ENCODE assay signal across 19 cellular contexts in genomic region chr19:31232871-31233270, GRCh38.
DNase-seq lines count a peak whose midpoint lies in the region; ATAC-seq, FAIRE-seq and TF ChIP-seq lines count a peak whose summit lies in the region.
"Had no signal": no experiment of that assay in that cellular context is flagged by ENCODE, and none has a peak within 500 bp of the region (broad histone marks: within the 10 kb centered on the region; RNA-seq: fewer than 3 reads in every experiment).

No MANE protein-coding gene starts in this region.

- no peaks in the 10 kb centered on the region for H3K36me3 Mint-ChIP-seq in activated CD8-positive, alpha-beta memory T cell treated with anti-CD3 and anti-CD28 coated beads, Interleukin-2, amount 10 ng/mL, durations not matched to agents 7 days and 5 days
- no peaks in the 10 kb centered on the region for H3K36me3 Mint-ChIP-seq in activated naive CD8-positive, alpha-beta T cell treated with anti-CD3 and anti-CD28 coated beads for 36 hours
- H3K36me3 Mint-ChIP-seq: memory B cell had no signal

- POLR2A ChIA-PET in A549 (lab: Yijun Ruan, JAX), result no interaction called here

- no peaks in the 10 kb centered on the region for H4K20me1 ChIP-seq in GM23248 (ENCODE audit: insufficient read depth)

- H3F3A ChIP-seq in GM23248 (ENCODE audit: insufficient read depth), result peaks cover 40% of the 10 kb centered on the region

- no peaks in the 10 kb centered on the region for H3K9me3 Mint-ChIP-seq in activated CD8-positive, alpha-beta memory T cell treated with anti-CD3 and anti-CD28 coated beads, Interleukin-2, amount 10 ng/mL, durations not matched to agents 7 days and 5 days (ENCODE audit: low read depth)
- H3K9me3 Mint-ChIP-seq in activated naive CD8-positive, alpha-beta T cell treated with anti-CD3 and anti-CD28 coated beads for 36 hours, result no peaks in the 10 kb centered on the region
- H3K9me3 Mint-ChIP-seq: activated CD4-positive, alpha-beta T cell treated with anti-CD3 and anti-CD28 coated beads, Interleukin-2, amount 10 ng/mL, durations not matched to agents 7 days and 5 days; activated naive CD8-positive, alpha-beta T cell treated with anti-CD3 and anti-CD28 coated beads, Interleukin-2, amount 50 U/mL, for 24 hours had no signal

- H3K27ac ChIP-seq in A549 (no peak overlapping the region), GM23248 (peak overlapping the region; percentile 83)
- H3K27ac ChIP-seq: dorsolateral prefrontal cortex, foreskin keratinocyte, right atrium auricular region, tibial artery had no signal

- in situ Hi-C loops in GM23248 (cut with MboI), result no loop called here

- no peak for TF ChIP-seq RAD21 in A549 (conservative IDR thresholded peaks at IDR 0.05 in 1 of 2, IDR thresholded peaks at IDR 0.05 in 1 of 2)

- TF ChIP-seq CTCF in A549 (IDR thresholded peaks at IDR 0.05), result no peak
- no peak for TF ChIP-seq CTCF in fibroblast of the aortic adventitia (IDR thresholded peaks at IDR 0.05; ENCODE audit: insufficient read depth, low read length)

- H3K4me3 ChIP-seq in A549 (no peak overlapping the region), GM23248 (peak overlapping the region; percentile 49), fibroblast of the aortic adventitia (ENCODE audit: low read depth, low read length) (no peak overlapping the region)
- H3K4me3 ChIP-seq: dorsolateral prefrontal cortex, right atrium auricular region, tibial artery had no signal

- no peaks in the 10 kb centered on the region for H3K36me3 ChIP-seq in GM23248 (ENCODE audit: low read depth)
- H3K36me3 ChIP-seq: right atrium auricular region, tibial artery had no signal

- H3K4me3 Mint-ChIP-seq in activated CD8-positive, alpha-beta memory T cell treated with anti-CD3 and anti-CD28 coated beads, Interleukin-2, amount 10 ng/mL, durations not matched to agents 7 days and 5 days, result no peak overlapping the region
- H3K4me3 Mint-ChIP-seq in activated naive CD8-positive, alpha-beta T cell treated with anti-CD3 and anti-CD28 coated beads for 36 hours, result no peak overlapping the region
- H3K4me3 Mint-ChIP-seq: activated CD4-positive, alpha-beta T cell treated with anti-CD3 and anti-CD28 coated beads, Interleukin-2, amount 10 ng/mL, durations not matched to agents 7 days and 5 days; activated naive CD8-positive, alpha-beta T cell treated with anti-CD3 and anti-CD28 coated beads, Interleukin-2, amount 50 U/mL, for 24 hours; activated T-cell treated with anti-CD3 and anti-CD28 coated beads, Interleukin-2, amount 50 U/mL, for 72 hours; memory B cell had no signal

- FAIRE-seq in A549 (lab: Jason Lieb, UNC), result peak; percentile 7

- peak overlapping the region; percentile 49 for H3K9ac ChIP-seq in GM23248

- ATAC-seq in A549, result no peak
- ATAC-seq in activated CD8-positive, alpha-beta memory T cell treated with anti-CD3 and anti-CD28 coated beads, Interleukin-2, amount 10 ng/mL, durations not matched to agents 7 days and 5 days, result no peak
- ATAC-seq: activated naive CD8-positive, alpha-beta T cell treated with anti-CD3 and anti-CD28 coated beads, Interleukin-2, amount 50 U/mL, for 24 hours; activated T-cell treated with anti-CD3 and anti-CD28 coated beads, Interleukin-2, amount 50 U/mL, for 72 hours; foreskin keratinocyte had no signal

- peaks cover 25% of the 10 kb centered on the region for H3K27me3 Mint-ChIP-seq in activated CD8-positive, alpha-beta memory T cell treated with anti-CD3 and anti-CD28 coated beads, Interleukin-2, amount 10 ng/mL, durations not matched to agents 7 days and 5 days
- H3K27me3 Mint-ChIP-seq in activated naive CD8-positive, alpha-beta T cell treated with anti-CD3 and anti-CD28 coated beads for 36 hours, result peaks cover 18% of the 10 kb centered on the region
- H3K27me3 Mint-ChIP-seq: memory B cell had no signal

- no peaks in the 10 kb centered on the region for H3K9me2 ChIP-seq in GM23248 (ENCODE audit: insufficient read depth)

- CTCF ChIA-PET in A549 (lab: Yijun Ruan, JAX), result no interaction called here
- CTCF ChIA-PET in activated CD8-positive, alpha-beta memory T cell treated with anti-CD3 and anti-CD28 coated beads, Interleukin-2, amount 10 ng/mL, durations not matched to agents 7 days and 5 days (lab: Charles Lee), result no interaction called here

- 31% methylated on average over 3 of the region's 3 CpGs for WGBS in A549 (ENCODE audit: missing lambda C conversion rate)
- 1 to 7% methylated on average over 3 of the region's 3 CpGs for WGBS in GM23248 (ENCODE audit: low coverage in 1 of 2, low lambda C conversion rate in 2 of 2, missing lambda C conversion rate in 2 of 2), 2 experiments

- no peak for DNase-seq in A549 (ENCODE audit: low read depth in 1 of 2, low spot score in 1 of 2)
- peak; percentile 95 for DNase-seq in GM23248
- DNase-seq in amniotic stem cell (lab: John Stamatoyannopoulos, UW), result peak; percentile 81
- DNase-seq in fibroblast of the aortic adventitia (ENCODE audit: low read depth), result peak; percentile 98
- no peak for DNase-seq in inferior parietal cortex (ENCODE audit: extremely low spot score)
- DNase-seq in activated CD8-positive, alpha-beta memory T cell treated with anti-CD3 and anti-CD28 coated beads, Interleukin-2, amount 10 ng/mL, durations not matched to agents 7 days and 5 days, result no peak
- DNase-seq in globus pallidus (ENCODE audit: low spot score), result no peak
- no peak for DNase-seq in activated naive CD8-positive, alpha-beta T cell treated with anti-CD3 and anti-CD28 coated beads for 36 hours
- DNase-seq: activated CD4-positive, alpha-beta T cell treated with anti-CD3 and anti-CD28 coated beads, Interleukin-2, amount 10 ng/mL, durations not matched to agents 7 days and 5 days; activated naive CD8-positive, alpha-beta T cell treated with anti-CD3 and anti-CD28 coated beads, Interleukin-2, amount 50 U/mL, for 24 hours; activated T-cell treated with anti-CD3 and anti-CD28 coated beads, Interleukin-2, amount 50 U/mL, for 72 hours; dorsolateral prefrontal cortex; NK-92 treated with Interleukin-12 subunit alpha and Interleukin-12 subunit beta, amount 100 ng/mL, for 24 hours; SHP77 treated with DMSO at 0.1 percent for 48 hours; stimulated activated CD4-positive, alpha-beta T cell treated with anti-CD3 and anti-CD28 coated beads, Interleukin-4, amount 100 ng/mL, for 1 hour; tibial artery had no signal

- H3K9me3 ChIP-seq in A549, result peaks cover 2% of the 10 kb centered on the region; the same call in 1 of the 3 replicates
- no peaks in the 10 kb centered on the region for H3K9me3 ChIP-seq in GM23248 (ENCODE audit: low read depth)
- H3K9me3 ChIP-seq: right atrium auricular region, tibial artery had no signal

- no peaks in the 10 kb centered on the region for H3K27me3 ChIP-seq in GM23248 (replicated peaks; ENCODE audit: insufficient read depth)
- H3K27me3 ChIP-seq: foreskin keratinocyte, right atrium auricular region, tibial artery had no signal

- no peak for TF ChIP-seq EP300 in A549 (IDR thresholded peaks at IDR 0.05)

- H3K4me1 ChIP-seq in A549 (no peaks in the 10 kb centered on the region), GM23248 (ENCODE audit: insufficient read depth) (peaks cover 26% of the 10 kb centered on the region)
- H3K4me1 ChIP-seq: foreskin keratinocyte, right atrium auricular region, tibial artery had no signal

- TF ChIP-seq POLR2A in A549 (IDR thresholded peaks at IDR 0.05; ENCODE audit: low read length), result no peak

- no peaks in the 10 kb centered on the region for H3K4me1 Mint-ChIP-seq in activated CD8-positive, alpha-beta memory T cell treated with anti-CD3 and anti-CD28 coated beads, Interleukin-2, amount 10 ng/mL, durations not matched to agents 7 days and 5 days
- no peaks in the 10 kb centered on the region for H3K4me1 Mint-ChIP-seq in activated naive CD8-positive, alpha-beta T cell treated with anti-CD3 and anti-CD28 coated beads for 36 hours
- H3K4me1 Mint-ChIP-seq: activated CD4-positive, alpha-beta T cell treated with anti-CD3 and anti-CD28 coated beads, Interleukin-2, amount 10 ng/mL, durations not matched to agents 7 days and 5 days; memory B cell had no signal

- no peak overlapping the region for H3K27ac Mint-ChIP-seq in activated CD8-positive, alpha-beta memory T cell treated with anti-CD3 and anti-CD28 coated beads, Interleukin-2, amount 10 ng/mL, durations not matched to agents 7 days and 5 days
- no peak overlapping the region for H3K27ac Mint-ChIP-seq in activated naive CD8-positive, alpha-beta T cell treated with anti-CD3 and anti-CD28 coated beads for 36 hours
- H3K27ac Mint-ChIP-seq: activated naive CD8-positive, alpha-beta T cell treated with anti-CD3 and anti-CD28 coated beads, Interleukin-2, amount 50 U/mL, for 24 hours; activated T-cell treated with anti-CD3 and anti-CD28 coated beads, Interleukin-2, amount 50 U/mL, for 72 hours; memory B cell had no signal

- no peaks in the 10 kb centered on the region for H3K79me2 ChIP-seq in GM23248 (ENCODE audit: insufficient read depth)

- H3K4me2 ChIP-seq in A549 (no peak overlapping the region), GM23248 (ENCODE audit: unreplicated experiment) (peak overlapping the region; percentile 74)

- peak overlapping the region; percentile 73; the same call in 1 of the 2 replicates for H2AFZ ChIP-seq in GM23248

TF ChIP-seq in A549, 52 proteins besides CTCF, POLR2A, EP300 and RAD21:
- no peak for TF ChIP-seq EHF (CRISPR knock-in tag; IDR thresholded peaks at IDR 0.05)
- no peak for TF ChIP-seq SREBF2 (IDR thresholded peaks at IDR 0.05)
- TF ChIP-seq BHLHE40 (IDR thresholded peaks at IDR 0.05; ENCODE audit: low read depth, low read length), result no peak
- TF ChIP-seq PHF8 (IDR thresholded peaks at IDR 0.05; ENCODE audit: borderline replicate concordance, low read depth), result no peak
- TF ChIP-seq KDM5A (IDR thresholded peaks at IDR 0.05), result no peak
- no peak for TF ChIP-seq CBX8 (IDR thresholded peaks at IDR 0.05)
- no peak for TF ChIP-seq CHD2 (IDR thresholded peaks at IDR 0.05; ENCODE audit: low read length, partially characterized antibody)
TF ChIP-seq in A549: peak in this region for 0.

Comparison
In these comparisons a context has a peak if more than half of its experiments do, and no peak if none do; other contexts are left out.
1. DNase-seq: peak in GM23248 (single experiment), amniotic stem cell (single experiment) and fibroblast of the aortic adventitia (single experiment); none in A549 (0 of 2), inferior parietal cortex (single experiment), activated CD8-positive, alpha-beta memory T cell treated with anti-CD3 and anti-CD28 coated beads, Interleukin-2, amount 10 ng/mL, durations not matched to agents 7 days and 5 days (single experiment), globus pallidus (single experiment) and activated naive CD8-positive, alpha-beta T cell treated with anti-CD3 and anti-CD28 coated beads for 36 hours (single experiment).